ENCODE assay signal across 14 cellular contexts in the genomic region with DNA sequence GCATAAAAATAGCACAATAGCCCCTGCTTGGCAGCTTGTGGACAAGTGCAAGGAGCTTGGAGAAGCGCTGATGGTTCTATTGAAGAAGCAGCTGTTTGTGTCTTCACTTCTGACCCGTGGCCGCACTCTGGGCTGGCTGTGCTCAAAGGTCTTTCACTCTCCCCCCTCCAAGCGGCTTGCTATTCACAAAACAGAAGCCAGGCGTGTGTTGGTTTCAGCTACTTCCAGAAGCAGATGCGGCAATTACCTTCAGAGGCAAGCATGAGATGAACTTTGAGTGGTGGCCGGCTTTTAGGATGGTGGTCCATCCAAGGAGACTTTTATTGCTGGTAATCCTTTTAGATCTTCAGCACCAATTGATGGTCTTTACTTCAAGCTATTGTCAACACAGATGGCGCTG.
"Had no signal": no experiment of that assay in that cellular context is flagged by ENCODE, and none has a peak within 500 bp of the region (broad histone marks: within the 10 kb centered on the region; RNA-seq: fewer than 3 reads in every experiment).

No MANE protein-coding gene starts in this region.

- H3K27ac Mint-ChIP-seq: activated CD4-positive, alpha-beta memory T cell treated with anti-CD3 and anti-CD28 coated beads for 36 hours; activated naive CD8-positive, alpha-beta T cell treated with anti-CD3 and anti-CD28 coated beads for 36 hours; naive thymus-derived CD4-positive, alpha-beta T cell had no signal

- ATAC-seq: activated CD4-positive, CD25-positive, alpha-beta regulatory T cell treated with anti-CD3 and anti-CD28 coated beads, Interleukin-2, amount 50 U/mL, for 24 hours; activated T-cell treated with anti-CD3 and anti-CD28 coated beads, Interleukin-2, amount 50 U/mL, for 4 hours; naive thymus-derived CD4-positive, alpha-beta T cell had no signal

- H3K27me3 ChIP-seq: brain microvascular endothelial cell, dorsolateral prefrontal cortex, esophagus squamous epithelium had no signal

- H3K36me3 Mint-ChIP-seq: activated CD4-positive, alpha-beta memory T cell treated with anti-CD3 and anti-CD28 coated beads for 36 hours; activated naive CD8-positive, alpha-beta T cell treated with anti-CD3 and anti-CD28 coated beads for 36 hours; naive thymus-derived CD4-positive, alpha-beta T cell had no signal

- H3K4me3 Mint-ChIP-seq: activated CD4-positive, alpha-beta memory T cell treated with anti-CD3 and anti-CD28 coated beads for 36 hours; activated naive CD8-positive, alpha-beta T cell treated with anti-CD3 and anti-CD28 coated beads for 36 hours; activated T-cell treated with anti-CD3 and anti-CD28 coated beads, Interleukin-2, amount 50 U/mL, for 4 hours; naive thymus-derived CD4-positive, alpha-beta T cell had no signal

- H3K4me3 ChIP-seq: esophagus squamous epithelium, skin epidermis had no signal

- H3K4me1 ChIP-seq: esophagus squamous epithelium had no signal

- H3K9me3 Mint-ChIP-seq: activated CD4-positive, alpha-beta memory T cell treated with anti-CD3 and anti-CD28 coated beads for 36 hours; activated naive CD8-positive, alpha-beta T cell treated with anti-CD3 and anti-CD28 coated beads for 36 hours; activated T-cell treated with anti-CD3 and anti-CD28 coated beads, Interleukin-2, amount 50 U/mL, for 4 hours had no signal

- H3K36me3 ChIP-seq: brain microvascular endothelial cell, esophagus squamous epithelium had no signal

- H3K27ac ChIP-seq: brain microvascular endothelial cell, dorsolateral prefrontal cortex, esophagus squamous epithelium, skin epidermis had no signal

- DNase-seq: activated CD4-positive, alpha-beta memory T cell treated with anti-CD3 and anti-CD28 coated beads for 36 hours; activated effector memory CD4-positive, alpha-beta T cell treated with anti-CD3 and anti-CD28 coated beads, Interleukin-2, amount 50 U/mL, for 16 hours; activated naive CD8-positive, alpha-beta T cell treated with anti-CD3 and anti-CD28 coated beads for 36 hours; activated T-cell treated with anti-CD3 and anti-CD28 coated beads, Interleukin-2, amount 50 U/mL, for 4 hours; brain microvascular endothelial cell; dorsolateral prefrontal cortex; esophagus squamous epithelium; foreskin fibroblast; glutamatergic neuron; midbrain; naive thymus-derived CD4-positive, alpha-beta T cell; T-helper 2 cell had no signal

- H3K9me3 ChIP-seq: esophagus squamous epithelium had no signal
